1 cellular context compared by ENCODE assay signal in genomic region chr2:25881759-25882158, GRCh38.
TF ChIP-seq lines count a peak whose summit lies in the region.

No MANE protein-coding gene starts in this region.

TF ChIP-seq in K562, 482 proteins besides CTCF, POLR2A, EP300 and RAD21 (continued from another document):
- TF ChIP-seq ZBTB5 (IDR thresholded peaks at IDR 0.05) (no peak), E2F5 (CRISPR knock-in tag; IDR thresholded peaks at IDR 0.05) (no peak), ZNF696 (CRISPR knock-in tag; conservative IDR thresholded peaks at IDR 0.05) (no peak), ARID1B (IDR thresholded peaks at IDR 0.05) (peak; percentile 48), DDX20 (tag; IDR thresholded peaks at IDR 0.05; ENCODE audit: low read depth) (no peak), ZNF589 (CRISPR knock-in tag; IDR thresholded peaks at IDR 0.05; ENCODE audit: low read depth) (no peak), ZNF830 (CRISPR knock-in tag; IDR thresholded peaks at IDR 0.05) (no peak), PRPF4 (IDR thresholded peaks at IDR 0.05; ENCODE audit: insufficient read depth, low read depth, low read length, poor library complexity, severe bottlenecking) (no peak), DPF2 (IDR thresholded peaks at IDR 0.05) (0 out of 2 replicates have a peak, but pooled peaks have one; percentile 42), SNIP1 (IDR thresholded peaks at IDR 0.05; ENCODE audit: low read depth) (no peak), HDAC8 (tag; IDR thresholded peaks at IDR 0.05) (no peak), KLF6 (CRISPR knock-in tag; IDR thresholded peaks at IDR 0.05; ENCODE audit: borderline replicate concordance) (no peak), RHOXF2B (CRISPR knock-in tag; conservative IDR thresholded peaks at IDR 0.05) (no peak), POLR2H (tag; IDR thresholded peaks at IDR 0.05; ENCODE audit: low read depth) (no peak)
